ENCODE assay signal across 1 cellular context in the genomic region with DNA sequence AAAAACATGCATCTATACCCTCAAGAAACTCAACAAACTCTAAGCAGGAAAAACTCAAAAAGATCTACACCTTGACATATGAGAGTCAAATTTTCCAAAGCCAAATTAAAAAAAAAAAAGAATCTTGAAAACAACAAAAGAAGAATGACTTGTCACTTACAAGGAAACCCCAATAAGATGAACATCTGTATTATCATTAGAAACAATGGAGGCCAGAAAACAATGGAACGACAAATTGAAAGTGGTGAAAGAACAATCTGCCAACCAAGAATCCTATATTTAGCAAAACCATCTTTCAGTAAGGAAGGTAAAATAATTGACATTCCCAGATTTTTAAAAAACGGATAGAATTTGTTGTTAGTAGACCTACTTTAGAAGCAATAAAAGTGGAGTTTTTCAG.
TF ChIP-seq lines count a peak whose summit lies in the region.

No MANE protein-coding gene starts in this region.

TF ChIP-seq in GM23338, 12 proteins besides CTCF, POLR2A, EP300 and RAD21:
- no peak for TF ChIP-seq ZNF462 (CRISPR knock-in tag; IDR thresholded peaks at IDR 0.05)
